ENCODE assay signal across 11 cellular contexts in the genomic region with DNA sequence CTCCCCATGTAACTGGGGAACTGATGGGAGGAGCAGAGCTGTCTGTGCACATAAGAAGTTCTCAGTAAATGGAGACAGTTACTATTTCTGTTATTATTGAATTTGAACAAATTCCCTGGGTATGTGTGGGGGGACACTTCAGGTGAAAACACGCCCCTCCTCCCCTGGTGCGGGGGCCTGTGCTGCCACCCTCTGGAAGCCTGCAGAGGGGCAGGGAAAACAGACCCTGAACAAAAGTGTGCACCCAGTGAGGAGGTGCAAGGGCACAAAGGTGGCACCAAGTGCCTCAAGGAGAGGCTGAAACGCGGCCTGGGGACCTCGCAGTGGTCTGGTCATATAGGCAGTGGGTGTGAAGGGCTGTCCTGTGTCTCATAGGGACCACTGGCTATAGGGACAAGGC. TPM values are rescaled to one million over a fixed set of nuclear protein-coding genes. Genes with fewer than 3 reads are reported as not detected.
DNase-seq lines count a peak whose midpoint lies in the region; ATAC-seq and TF ChIP-seq lines count a peak whose summit lies in the region.
"Had no signal": no experiment of that assay in that cellular context is flagged by ENCODE, and none has a peak within 500 bp of the region (broad histone marks: within the 10 kb centered on the region; RNA-seq: fewer than 3 reads in every experiment).

No MANE protein-coding gene starts in this region.

- TF ChIP-seq CTCF in cardiac muscle cell (IDR thresholded peaks at IDR 0.05; ENCODE audit: low read depth, low read length) (peak; percentile 27), type B pancreatic cell (conservative IDR thresholded peaks at IDR 0.05) (peak; percentile 21)

- H3K36me3 ChIP-seq in cardiac muscle cell: peaks cover 16% of the 10 kb centered on the region

- DNase-seq in cardiac muscle cell (ENCODE audit: low read depth in 1 of 2, low spot score in 1 of 2) (no peak), left cardiac atrium (no peak), head of caudate nucleus (peak in 38 of 42 donors; percentile 36 to 85 (median 60)), type B pancreatic cell (ENCODE audit: extremely low spot score, unreplicated experiment) (no peak), posterior vena cava (ENCODE audit: low spot score) (no peak), EL (no peak)
- DNase-seq: NCI-H345 had no signal

- intact Hi-C loops in left cardiac atrium (cut with DNase I): no loop called here
- intact Hi-C loops in head of caudate nucleus (cut with DNase I): no loop called here
- intact Hi-C loops in posterior vena cava (cut with DNase I): loop anchor here in 1 of 2 donors (5.0 kb wide), 1 partner anchor 76 kb away; no protein-coding TSS in a partner anchor

- H3K4me1 Mint-ChIP-seq in type B pancreatic cell (ENCODE audit: unreplicated experiment): no peaks in the 10 kb centered on the region

- no peak overlapping the region for H3K4me3 ChIP-seq in cardiac muscle cell
- H3K4me3 ChIP-seq: right atrium auricular region had no signal

- H3K27me3 Mint-ChIP-seq in type B pancreatic cell: no peaks in the 10 kb centered on the region

- no peak overlapping the region for H3K27ac ChIP-seq in cardiac muscle cell
- H3K27ac ChIP-seq: C4-2B, right atrium auricular region had no signal

- H3K27ac Mint-ChIP-seq in type B pancreatic cell: no peak overlapping the region

- no peaks in the 10 kb centered on the region for H3K9me3 ChIP-seq in cardiac muscle cell (ENCODE audit: low read depth)
- H3K9me3 ChIP-seq: right atrium auricular region had no signal

- H3K27me3 ChIP-seq in cardiac muscle cell: no peaks in the 10 kb centered on the region
- H3K27me3 ChIP-seq: right atrium auricular region had no signal

- ATAC-seq in left cardiac atrium (no peak), SK-N-SH treated with all-trans-retinoic acid at 6 μM for 48 hours (peak; percentile 17; the same call in 1 of the 3 replicates), HG03159 (IDR thresholded peaks at IDR 0.05; ENCODE audit: unreplicated experiment) (no peak)

- H3K9me3 Mint-ChIP-seq in type B pancreatic cell: no peaks in the 10 kb centered on the region

- peaks cover 7% of the 10 kb centered on the region for H3K4me1 ChIP-seq in cardiac muscle cell (ENCODE audit: low read depth)
- H3K4me1 ChIP-seq: right atrium auricular region had no signal

- no peak overlapping the region for H3K4me3 Mint-ChIP-seq in type B pancreatic cell

- peaks cover 18% of the 10 kb centered on the region for H3K36me3 Mint-ChIP-seq in type B pancreatic cell

TF ChIP-seq in SK-N-SH treated with all-trans-retinoic acid at 6 μM for 48 hours, 23 proteins besides CTCF, POLR2A, EP300 and RAD21:
- TF ChIP-seq ZNF8 (CRISPR knock-in tag; IDR thresholded peaks at IDR 0.05) (no peak), ESRRG (CRISPR knock-in tag; IDR thresholded peaks at IDR 0.05) (no peak), GLIS3 (CRISPR knock-in tag; IDR thresholded peaks at IDR 0.05) (no peak), RARB (CRISPR knock-in tag; IDR thresholded peaks at IDR 0.05) (no peak), PPARA (CRISPR knock-in tag; IDR thresholded peaks at IDR 0.05; ENCODE audit: borderline replicate concordance) (no peak), CSDC2 (CRISPR knock-in tag; IDR thresholded peaks at IDR 0.05) (no peak), ZNF70 (CRISPR knock-in tag; IDR thresholded peaks at IDR 0.05) (no peak), TCF4 (CRISPR knock-in tag; IDR thresholded peaks at IDR 0.05; ENCODE audit: borderline replicate concordance) (no peak), ZC3H10 (CRISPR knock-in tag; IDR thresholded peaks at IDR 0.05) (no peak), SNAI2 (CRISPR knock-in tag; IDR thresholded peaks at IDR 0.05) (no peak), ARNTL (CRISPR knock-in tag; IDR thresholded peaks at IDR 0.05; ENCODE audit: borderline replicate concordance, low read depth) (no peak)
- TF ChIP-seq, protein P1, sequence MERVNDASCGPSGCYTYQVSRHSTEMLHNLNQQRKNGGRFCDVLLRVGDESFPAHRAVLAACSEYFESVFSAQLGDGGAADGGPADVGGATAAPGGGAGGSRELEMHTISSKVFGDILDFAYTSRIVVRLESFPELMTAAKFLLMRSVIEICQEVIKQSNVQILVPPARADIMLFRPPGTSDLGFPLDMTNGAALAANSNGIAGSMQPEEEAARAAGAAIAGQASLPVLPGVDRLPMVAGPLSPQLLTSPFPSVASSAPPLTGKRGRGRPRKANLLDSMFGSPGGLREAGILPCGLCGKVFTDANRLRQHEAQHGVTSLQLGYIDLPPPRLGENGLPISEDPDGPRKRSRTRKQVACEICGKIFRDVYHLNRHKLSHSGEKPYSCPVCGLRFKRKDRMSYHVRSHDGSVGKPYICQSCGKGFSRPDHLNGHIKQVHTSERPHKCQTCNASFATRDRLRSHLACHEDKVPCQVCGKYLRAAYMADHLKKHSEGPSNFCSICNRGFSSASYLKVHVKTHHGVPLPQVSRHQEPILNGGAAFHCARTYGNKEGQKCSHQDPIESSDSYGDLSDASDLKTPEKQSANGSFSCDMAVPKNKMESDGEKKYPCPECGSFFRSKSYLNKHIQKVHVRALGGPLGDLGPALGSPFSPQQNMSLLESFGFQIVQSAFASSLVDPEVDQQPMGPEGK (CRISPR knock-in tag; IDR thresholded peaks at IDR 0.05; ENCODE audit: borderline replicate concordance): no peak
- TF ChIP-seq, protein P2, sequence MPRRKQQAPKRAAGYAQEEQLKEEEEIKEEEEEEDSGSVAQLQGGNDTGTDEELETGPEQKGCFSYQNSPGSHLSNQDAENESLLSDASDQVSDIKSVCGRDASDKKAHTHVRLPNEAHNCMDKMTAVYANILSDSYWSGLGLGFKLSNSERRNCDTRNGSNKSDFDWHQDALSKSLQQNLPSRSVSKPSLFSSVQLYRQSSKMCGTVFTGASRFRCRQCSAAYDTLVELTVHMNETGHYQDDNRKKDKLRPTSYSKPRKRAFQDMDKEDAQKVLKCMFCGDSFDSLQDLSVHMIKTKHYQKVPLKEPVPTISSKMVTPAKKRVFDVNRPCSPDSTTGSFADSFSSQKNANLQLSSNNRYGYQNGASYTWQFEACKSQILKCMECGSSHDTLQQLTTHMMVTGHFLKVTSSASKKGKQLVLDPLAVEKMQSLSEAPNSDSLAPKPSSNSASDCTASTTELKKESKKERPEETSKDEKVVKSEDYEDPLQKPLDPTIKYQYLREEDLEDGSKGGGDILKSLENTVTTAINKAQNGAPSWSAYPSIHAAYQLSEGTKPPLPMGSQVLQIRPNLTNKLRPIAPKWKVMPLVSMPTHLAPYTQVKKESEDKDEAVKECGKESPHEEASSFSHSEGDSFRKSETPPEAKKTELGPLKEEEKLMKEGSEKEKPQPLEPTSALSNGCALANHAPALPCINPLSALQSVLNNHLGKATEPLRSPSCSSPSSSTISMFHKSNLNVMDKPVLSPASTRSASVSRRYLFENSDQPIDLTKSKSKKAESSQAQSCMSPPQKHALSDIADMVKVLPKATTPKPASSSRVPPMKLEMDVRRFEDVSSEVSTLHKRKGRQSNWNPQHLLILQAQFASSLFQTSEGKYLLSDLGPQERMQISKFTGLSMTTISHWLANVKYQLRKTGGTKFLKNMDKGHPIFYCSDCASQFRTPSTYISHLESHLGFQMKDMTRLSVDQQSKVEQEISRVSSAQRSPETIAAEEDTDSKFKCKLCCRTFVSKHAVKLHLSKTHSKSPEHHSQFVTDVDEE (CRISPR knock-in tag; IDR thresholded peaks at IDR 0.05): no peak
- TF ChIP-seq, protein P3, sequence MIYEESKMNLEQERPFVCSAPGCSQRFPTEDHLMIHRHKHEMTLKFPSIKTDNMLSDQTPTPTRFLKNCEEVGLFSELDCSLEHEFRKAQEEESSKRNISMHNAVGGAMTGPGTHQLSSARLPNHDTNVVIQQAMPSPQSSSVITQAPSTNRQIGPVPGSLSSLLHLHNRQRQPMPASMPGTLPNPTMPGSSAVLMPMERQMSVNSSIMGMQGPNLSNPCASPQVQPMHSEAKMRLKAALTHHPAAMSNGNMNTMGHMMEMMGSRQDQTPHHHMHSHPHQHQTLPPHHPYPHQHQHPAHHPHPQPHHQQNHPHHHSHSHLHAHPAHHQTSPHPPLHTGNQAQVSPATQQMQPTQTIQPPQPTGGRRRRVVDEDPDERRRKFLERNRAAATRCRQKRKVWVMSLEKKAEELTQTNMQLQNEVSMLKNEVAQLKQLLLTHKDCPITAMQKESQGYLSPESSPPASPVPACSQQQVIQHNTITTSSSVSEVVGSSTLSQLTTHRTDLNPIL (CRISPR knock-in tag; IDR thresholded peaks at IDR 0.05; ENCODE audit: low read depth): no peak

RNA-seq across cellular contexts. Expression of a gene that starts 18.2 kb away (rescaled TPM):
- 49.2 and 71.2 TPM in 2 replicates for total RNA-seq in cardiac muscle cell
- polyA plus RNA-seq in cardiac muscle cell: 42.7 and 45.2 TPM in 2 replicates
- total RNA-seq in left cardiac atrium: 10 to 100 TPM; 39.4 to 53.9 TPM
- total RNA-seq in type B pancreatic cell (ENCODE audit: low replicate concordance): 78.4 and 89.2 TPM in 2 replicates
- total RNA-seq in posterior vena cava: 10 to 100 TPM; 60.0 to 63.5 TPM

Comparison
In these comparisons a context has a peak if more than half of its experiments do, and no peak if none do; other contexts are left out.
1. DNase-seq: peak in head of caudate nucleus (38 of 42); none in cardiac muscle cell (0 of 2), left cardiac atrium (single experiment), type B pancreatic cell (single experiment), posterior vena cava (single experiment) and EL (single experiment).